In genomic region chr18:59219672-59220163, GRCh38 we compare ENCODE assay signal across 1 cellular context.
TF ChIP-seq lines count a peak whose summit lies in the region.

TSS of gene GRP (plus strand) at chr18:59220158. CDS start at chr18:59220266, 108 bp downstream.

TF ChIP-seq in IMR-90, 13 proteins besides CTCF, POLR2A, EP300 and RAD21:
- no peak for TF ChIP-seq RCOR1 (IDR thresholded peaks at IDR 0.05; ENCODE audit: insufficient replicate concordance, low read length)
- no peak for TF ChIP-seq MAFK (IDR thresholded peaks at IDR 0.05; ENCODE audit: low read depth, low read length)
- TF ChIP-seq NFE2L2 (IDR thresholded peaks at IDR 0.05; ENCODE audit: low read depth, low read length), result no peak
- TF ChIP-seq BHLHE40 (IDR thresholded peaks at IDR 0.05; ENCODE audit: low read depth, low read length), result no peak
- no peak for TF ChIP-seq USF2 (IDR thresholded peaks at IDR 0.05; ENCODE audit: low read depth, low read length)
- no peak for TF ChIP-seq CHD1 (IDR thresholded peaks at IDR 0.05; ENCODE audit: low read depth, low read length)
- TF ChIP-seq RFX5 (IDR thresholded peaks at IDR 0.05; ENCODE audit: low read depth, low read length), result no peak
- TF ChIP-seq MXI1 (IDR thresholded peaks at IDR 0.05; ENCODE audit: borderline replicate concordance, low read depth, low read length), result no peak
- TF ChIP-seq MAZ (IDR thresholded peaks at IDR 0.05; ENCODE audit: borderline replicate concordance, low read depth, low read length), result no peak
- no peak for TF ChIP-seq FOS (IDR thresholded peaks at IDR 0.05; ENCODE audit: low read depth, low read length)
